ENCODE assay signal across 11 cellular contexts in genomic region chr3:185645596-185646381, GRCh38. TPM values are rescaled to one million over a fixed set of nuclear protein-coding genes. Genes with fewer than 3 reads are reported as not detected.
A peak's percentile ranks its signal among the peaks of the same experiment; 100 is the strongest.
DNase-seq lines count a peak whose midpoint lies in the region; ATAC-seq, FAIRE-seq and TF ChIP-seq lines count a peak whose summit lies in the region.
"Had no signal": no experiment of that assay in that cellular context is flagged by ENCODE, and none has a peak within 500 bp of the region (broad histone marks: within the 10 kb centered on the region; RNA-seq: fewer than 3 reads in every experiment).

No MANE protein-coding gene starts in this region.

- H3K4me3 ChIP-seq in HepG2 (replicated peaks in 1 of 3; ENCODE audit: insufficient read depth in 1 of 3, low read depth in 2 of 3, low read length in 3 of 3) (no peak overlapping the region), right lobe of liver (no peak overlapping the region), aorta (ENCODE audit: low read length in 2 of 2) (no peak overlapping the region)

- TF ChIP-seq POLR2A in HepG2 (IDR thresholded peaks at IDR 0.05; ENCODE audit: insufficient read depth in 1 of 2, low read depth in 2 of 2, low read length in 2 of 2) = no peak
- no peak for TF ChIP-seq POLR2A in right lobe of liver (IDR thresholded peaks at IDR 0.05)

- POLR2A ChIA-PET in HepG2 (lab: Yijun Ruan, JAX) = no interaction called here

- CTCF ChIA-PET in HepG2 (lab: Yijun Ruan, JAX; ENCODE audit: low intra/inter-chr PET ratio, low total read pairs) = no interaction called here

- 97% methylated on average over 12 of the region's 16 CpGs for WGBS in HepG2 (ENCODE audit: low lambda C conversion rate)
- 91% methylated on average over 6 of the region's 16 CpGs for WGBS in right lobe of liver (ENCODE audit: insufficient coverage, low coverage, low lambda C conversion rate, missing lambda C conversion rate)
- 82 to 83% methylated on average over 16 of the region's 16 CpGs for WGBS in aorta, 2 donors

- H3K9ac ChIP-seq in HepG2 (ENCODE audit: insufficient read depth, low read depth, low read length) = no peak overlapping the region

- intact Hi-C loops in HepG2 (cut with micrococcal nuclease; ENCODE audit: unreplicated experiment) = no loop called here
- intact Hi-C loops in right lobe of liver (cut with DNase I) = no loop called here
- intact Hi-C loops in aorta (cut with DNase I) = no loop called here

- DNase-seq in HepG2 (ENCODE audit: low spot score) (no peak), right lobe of liver (no peak), SHP77 treated with DMSO at 0.1 percent for 48 hours (lab: John Stamatoyannopoulos, UW) (peak; percentile 29), iPS-NIHi7 (ENCODE audit: extremely low spot score) (peak; percentile 71), aorta (no peak), LoVo (ENCODE audit: low spot score) (no peak), hypothalamus (lab: John Stamatoyannopoulos, UW) (no peak)
- no peak for DNase-seq in activated CD4-positive, alpha-beta T cell treated with anti-CD3 and anti-CD28 coated beads, Interleukin-2, amount 50 U/mL, for 4 hours
- DNase-seq: activated CD4-positive, alpha-beta T cell treated with anti-CD3 and anti-CD28 coated beads for 48 hours; activated effector memory CD4-positive, alpha-beta T cell treated with anti-CD3 and anti-CD28 coated beads, Interleukin-2, amount 50 U/mL, for 16 hours; HFFc6 had no signal

- no peak overlapping the region for H2AFZ ChIP-seq in HepG2 (ENCODE audit: low read length)

- H3K79me2 ChIP-seq in HepG2 (ENCODE audit: insufficient read depth, low read length) = no peaks in the 10 kb centered on the region

- no peak for FAIRE-seq in HepG2 (lab: Jason Lieb, UNC)

- H3K36me3 ChIP-seq in HepG2 (replicated peaks in 1 of 2; ENCODE audit: control insufficient read depth in 1 of 2, insufficient read depth in 2 of 2, low read length in 2 of 2) (peaks cover 27 to 49% of the 10 kb centered on the region in 2 experiments), right lobe of liver (no peaks in the 10 kb centered on the region), aorta (ENCODE audit: control insufficient read depth in 1 of 2, insufficient read depth in 2 of 2, low read length in 1 of 2) (no peaks in the 10 kb centered on the region)

- BruUV-seq in HepG2 (replicated peaks; lab: Mats Ljungman, UMichigan) = no TSS peak

- no peak overlapping the region for H3K4me2 ChIP-seq in HepG2 (ENCODE audit: low read depth, low read length)

- H3K9me3 ChIP-seq in HepG2 (ENCODE audit: low read length) (no peaks in the 10 kb centered on the region), right lobe of liver (no peaks in the 10 kb centered on the region), aorta (ENCODE audit: control insufficient read depth, low read length) (no peaks in the 10 kb centered on the region)

- no peaks in the 10 kb centered on the region for H3K27me3 ChIP-seq in HepG2 (ENCODE audit: control insufficient read depth in 1 of 2, insufficient read depth in 2 of 2, low read length in 2 of 2)
- no peaks in the 10 kb centered on the region for H3K27me3 ChIP-seq in right lobe of liver
- no peaks in the 10 kb centered on the region for H3K27me3 ChIP-seq in aorta (ENCODE audit: control insufficient read depth in 1 of 2, insufficient read depth in 2 of 2, low read length in 1 of 2)

- peak; percentile 14 for ATAC-seq in HepG2
- no peak for ATAC-seq in right lobe of liver
- ATAC-seq in aorta (ENCODE audit: low FRiP score) = peak; percentile 12

- TF ChIP-seq CTCF in HepG2 (CRISPR knock-in tag; IDR thresholded peaks at IDR 0.05) (no peak), right lobe of liver (IDR thresholded peaks at IDR 0.05) (no peak)

- TF ChIP-seq EP300 in HepG2 (IDR thresholded peaks at IDR 0.05; ENCODE audit: low read depth in 2 of 2, low read length in 2 of 2) (no peak), HepG2 (CRISPR knock-in tag; IDR thresholded peaks at IDR 0.05; ENCODE audit: borderline replicate concordance) (no peak)

- H3K4me1 ChIP-seq in HepG2 (ENCODE audit: insufficient read depth, low read length) (no peaks in the 10 kb centered on the region), right lobe of liver (no peaks in the 10 kb centered on the region), aorta (ENCODE audit: control insufficient read depth in 1 of 2, insufficient read depth in 2 of 2, low read length in 2 of 2) (no peaks in the 10 kb centered on the region)

- no peak for TF ChIP-seq RAD21 in HepG2 (CRISPR knock-in tag; IDR thresholded peaks at IDR 0.05)

- in situ Hi-C loops in HepG2 (cut with HindIII; ENCODE audit: extremely low pct_ligation_motif_present, low pct_unique_long_range_greater_than_20kb) = no loop called here

- no peaks in the 10 kb centered on the region for H4K20me1 ChIP-seq in HepG2 (ENCODE audit: insufficient read depth, low read length)

- no peak overlapping the region for H3K27ac ChIP-seq in HepG2 (ENCODE audit: extremely low read length, insufficient read depth, low read length)
- H3K27ac ChIP-seq in right lobe of liver = no peak overlapping the region
- H3K27ac ChIP-seq in aorta (ENCODE audit: low read depth in 1 of 2, low read length in 2 of 2) = no peak overlapping the region

TF ChIP-seq in HepG2, 621 proteins besides CTCF, POLR2A, EP300 and RAD21:
- TF ChIP-seq DR1 (CRISPR knock-in tag; IDR thresholded peaks at IDR 0.05) = no peak
- peak; percentile 48 for TF ChIP-seq AGO2 (optimal IDR thresholded peaks at IDR 0.05; ENCODE audit: low read depth, low read length)
- peak; percentile 36 for TF ChIP-seq RBM22 (optimal IDR thresholded peaks at IDR 0.05; ENCODE audit: low read length)

RNA-seq across cellular contexts. Expression of gene SENP2, which starts 59.7 kb away (rescaled TPM):
- total RNA-seq in HepG2 (2016; rRNA removed; fragmentation: Illumina TruSeq; extraction: Trizol) (46.2 and 62.6 TPM in 2 replicates), right lobe of liver (10 to 100 TPM in 4 of 6 experiments, 1 to 10 TPM in 2; 7.8 to 26.8 (median 17.8) TPM), aorta (10 to 100 TPM; 36.5 to 41.6 TPM)
- total RNA-seq in HepG2 (2016; cell fraction: cytosol; rRNA removed; fragmentation: Illumina TruSeq; extraction: Trizol; ENCODE audit: low read depth) = 36.4 and 46.1 TPM in 2 replicates
- total RNA-seq in HepG2 (2016; cell fraction: insoluble cytoplasmic fraction; rRNA removed; fragmentation: Illumina TruSeq; extraction: Trizol) = 41.9 and 54.0 TPM in 2 replicates
- total RNA-seq in HepG2 (2016; cell fraction: membrane; rRNA removed; fragmentation: Illumina TruSeq; extraction: Trizol) = 85.8 and 106 TPM in 2 replicates
- 28.8 and 30.0 TPM in 2 replicates for total RNA-seq in HepG2 (2016; cell fraction: nucleus; rRNA removed; fragmentation: Illumina TruSeq; extraction: Trizol)
- polyA plus RNA-seq in HepG2 (2011; rRNA removed) (5.1 and 7.7 TPM in 2 replicates), aorta (10 to 100 TPM; 13.6 to 15.4 TPM)
- polyA plus RNA-seq in HepG2 (2011; cell fraction: cytosol; rRNA removed) = 3.1 and 3.7 TPM in 2 replicates
- polyA plus RNA-seq in HepG2 (2011; cell fraction: nucleus; rRNA removed) = 2.4 and 3.8 TPM in 2 replicates
- 16.8 and 20.9 TPM in 2 replicates for polyA plus RNA-seq in HepG2 (2012)
- 30.9 and 32.8 TPM in 2 replicates for polyA plus RNA-seq in HepG2 (2016; cell fraction: cytosol; fragmentation: Illumina TruSeq; extraction: Trizol; ENCODE audit: low read depth)
- polyA plus RNA-seq in HepG2 (2016; cell fraction: insoluble cytoplasmic fraction; fragmentation: Illumina TruSeq; extraction: Trizol; ENCODE audit: low read depth) = 38.2 and 45.0 TPM in 2 replicates
- 47.8 and 58.4 TPM in 2 replicates for polyA plus RNA-seq in HepG2 (2016; cell fraction: membrane; fragmentation: Illumina TruSeq; extraction: Trizol; ENCODE audit: low read depth)
- 20.1 and 22.2 TPM in 2 replicates for polyA plus RNA-seq in HepG2 (2016; cell fraction: nucleus; fragmentation: Illumina TruSeq; extraction: Trizol; ENCODE audit: insufficient read depth, low read depth)
- 2.7 and 11.4 TPM in 2 replicates for polyA minus RNA-seq in HepG2 (2011; rRNA and poly(A)+ RNA removed; ENCODE audit: low replicate concordance)
- 7.1 and 7.5 TPM in 2 replicates for polyA minus RNA-seq in HepG2 (2011; cell fraction: cytosol; rRNA and poly(A)+ RNA removed)
- polyA minus RNA-seq in HepG2 (2011; cell fraction: nucleus; rRNA and poly(A)+ RNA removed) = 8.8 and 13.1 TPM in 2 replicates

Comparison
In these comparisons a context has a peak if more than half of its experiments do, and no peak if none do; other contexts are left out.
1. ATAC-seq: peak in HepG2 (single experiment) and aorta (single experiment); none in right lobe of liver (0 of 4).
2. DNase-seq: peak in SHP77 treated with DMSO at 0.1 percent for 48 hours (single experiment) and iPS-NIHi7 (single experiment); none in HepG2 (single experiment), right lobe of liver (0 of 3), aorta (0 of 2), activated CD4-positive, alpha-beta T cell treated with anti-CD3 and anti-CD28 coated beads, Interleukin-2, amount 50 U/mL, for 4 hours (0 of 2), LoVo (single experiment) and hypothalamus (0 of 51).